Comparison of ENCODE assay signal across 10 cellular contexts in genomic region chr12:38892090-38892786, GRCh38. TPM values are rescaled to one million over a fixed set of nuclear protein-coding genes. Genes with fewer than 3 reads are reported as not detected.
A peak's percentile ranks its signal among the peaks of the same experiment; 100 is the strongest.
DNase-seq lines count a peak whose midpoint lies in the region; ATAC-seq, FAIRE-seq and TF ChIP-seq lines count a peak whose summit lies in the region.
"Had no signal": no experiment of that assay in that cellular context is flagged by ENCODE, and none has a peak within 500 bp of the region (broad histone marks: within the 10 kb centered on the region; RNA-seq: fewer than 3 reads in every experiment).

No MANE protein-coding gene starts in this region.

- FAIRE-seq in kidney (lab: Jason Lieb, UNC) = no peak

- no peak overlapping the region for H3K4me3 Mint-ChIP-seq in activated naive CD4-positive, alpha-beta T cell treated with anti-CD3 and anti-CD28 coated beads, Interleukin-2, amount 10 ng/mL, durations not matched to agents 7 days and 5 days
- no peak overlapping the region for H3K4me3 Mint-ChIP-seq in stimulated activated effector memory CD8-positive, alpha-beta T cell treated with anti-CD3 and anti-CD28 coated beads, Interleukin-12 subunit alpha, Interleukin-12 subunit beta, amount 100 ng/mL, for 72 hours
- H3K4me3 Mint-ChIP-seq: naive thymus-derived CD8-positive, alpha-beta T cell had no signal

- H3K4me3 ChIP-seq in choroid plexus epithelial cell (ENCODE audit: low read depth, low read length) (no peak overlapping the region), kidney (ENCODE audit: low read length in 2 of 2) (no peak overlapping the region)

- no peaks in the 10 kb centered on the region for H3K4me1 ChIP-seq in kidney (ENCODE audit: control insufficient read depth in 1 of 2, insufficient read depth in 1 of 2, low read depth in 1 of 2, low read length in 2 of 2)

- H3K27ac Mint-ChIP-seq in activated naive CD4-positive, alpha-beta T cell treated with anti-CD3 and anti-CD28 coated beads, Interleukin-2, amount 50 U/mL, for 72 hours = no peak overlapping the region
- H3K27ac Mint-ChIP-seq in activated naive CD4-positive, alpha-beta T cell treated with anti-CD3 and anti-CD28 coated beads, Interleukin-2, amount 10 ng/mL, durations not matched to agents 7 days and 5 days = no peak overlapping the region
- no peak overlapping the region for H3K27ac Mint-ChIP-seq in stimulated activated effector memory CD8-positive, alpha-beta T cell treated with anti-CD3 and anti-CD28 coated beads, Interleukin-12 subunit alpha, Interleukin-12 subunit beta, amount 100 ng/mL, for 72 hours
- H3K27ac Mint-ChIP-seq: naive thymus-derived CD8-positive, alpha-beta T cell had no signal

- peaks cover 0 to 5% of the 10 kb centered on the region in 2 donors for H3K9me3 Mint-ChIP-seq in activated naive CD4-positive, alpha-beta T cell treated with anti-CD3 and anti-CD28 coated beads, Interleukin-2, amount 50 U/mL, for 72 hours
- H3K9me3 Mint-ChIP-seq in activated naive CD4-positive, alpha-beta T cell treated with anti-CD3 and anti-CD28 coated beads, Interleukin-2, amount 10 ng/mL, durations not matched to agents 7 days and 5 days = no peaks in the 10 kb centered on the region
- H3K9me3 Mint-ChIP-seq in stimulated activated effector memory CD8-positive, alpha-beta T cell treated with anti-CD3 and anti-CD28 coated beads, Interleukin-12 subunit alpha, Interleukin-12 subunit beta, amount 100 ng/mL, for 72 hours = peaks cover 2% of the 10 kb centered on the region
- H3K9me3 Mint-ChIP-seq: naive thymus-derived CD8-positive, alpha-beta T cell had no signal

- intact Hi-C loops in kidney (cut with DNase I) = no loop called here

- peak overlapping the region in 1 of 2 donors; percentile 7 for H3K27ac ChIP-seq in kidney (ENCODE audit: low read depth in 2 of 2, low read length in 2 of 2)

- H3K4me1 Mint-ChIP-seq in activated naive CD4-positive, alpha-beta T cell treated with anti-CD3 and anti-CD28 coated beads, Interleukin-2, amount 10 ng/mL, durations not matched to agents 7 days and 5 days = no peaks in the 10 kb centered on the region
- peaks cover 8% of the 10 kb centered on the region for H3K4me1 Mint-ChIP-seq in stimulated activated effector memory CD8-positive, alpha-beta T cell treated with anti-CD3 and anti-CD28 coated beads, Interleukin-12 subunit alpha, Interleukin-12 subunit beta, amount 100 ng/mL, for 72 hours
- H3K4me1 Mint-ChIP-seq: naive thymus-derived CD8-positive, alpha-beta T cell had no signal

- H3K9ac ChIP-seq in kidney (ENCODE audit: low read length in 2 of 2) = no peak overlapping the region

- DNase-seq in activated naive CD4-positive, alpha-beta T cell treated with anti-CD3 and anti-CD28 coated beads, Interleukin-2, amount 50 U/mL, for 72 hours (ENCODE audit: low spot score in 2 of 2) = no peak
- DNase-seq in activated naive CD4-positive, alpha-beta T cell treated with anti-CD3 and anti-CD28 coated beads, Interleukin-2, amount 10 ng/mL, durations not matched to agents 7 days and 5 days = no peak
- DNase-seq in choroid plexus epithelial cell (ENCODE audit: low read depth) (peak; percentile 15), kidney (no peak), amygdala (lab: John Stamatoyannopoulos, UW) (no peak)
- DNase-seq in stimulated activated effector memory CD8-positive, alpha-beta T cell treated with anti-CD3 and anti-CD28 coated beads, Interleukin-12 subunit alpha, Interleukin-12 subunit beta, amount 100 ng/mL, for 72 hours (ENCODE audit: low spot score in 2 of 2) = no peak
- DNase-seq: naive thymus-derived CD8-positive, alpha-beta T cell; NCI-H446 had no signal

- ATAC-seq in activated naive CD4-positive, alpha-beta T cell treated with anti-CD3 and anti-CD28 coated beads, Interleukin-2, amount 50 U/mL, for 72 hours = peak; percentile 56 to 97
- ATAC-seq in HG02885 (IDR thresholded peaks at IDR 0.05; ENCODE audit: poor library complexity, unreplicated experiment) (peak; percentile 75), HG02571 (IDR thresholded peaks at IDR 0.05; ENCODE audit: unreplicated experiment) (no peak)
- peak; percentile 79 for ATAC-seq in stimulated activated effector memory CD8-positive, alpha-beta T cell treated with anti-CD3 and anti-CD28 coated beads, Interleukin-12 subunit alpha, Interleukin-12 subunit beta, amount 100 ng/mL, for 72 hours
- ATAC-seq: naive thymus-derived CD8-positive, alpha-beta T cell had no signal

- H3K9me3 ChIP-seq in kidney (ENCODE audit: control insufficient read depth in 1 of 2, low read length in 2 of 2) = no peaks in the 10 kb centered on the region

- TF ChIP-seq CTCF in choroid plexus epithelial cell (conservative IDR thresholded peaks at IDR 0.05; ENCODE audit: low read depth, low read length) = no peak
- no peak for TF ChIP-seq CTCF in kidney (IDR thresholded peaks at IDR 0.05; ENCODE audit: borderline replicate concordance, extremely low read depth, insufficient read depth)

- CTCF ChIA-PET in activated naive CD4-positive, alpha-beta T cell treated with anti-CD3 and anti-CD28 coated beads, Interleukin-2, amount 10 ng/mL, durations not matched to agents 7 days and 5 days (lab: Charles Lee) = interaction anchor here (0.6 kb wide), 2 partner anchors 50 to 381 kb away, joined by 3 read pairs; no protein-coding TSS in a partner anchor

- H3K36me3 ChIP-seq in kidney (ENCODE audit: control insufficient read depth in 1 of 2, insufficient read depth in 2 of 2, low read length in 2 of 2) = no peaks in the 10 kb centered on the region

- no peaks in the 10 kb centered on the region for H3K36me3 Mint-ChIP-seq in activated naive CD4-positive, alpha-beta T cell treated with anti-CD3 and anti-CD28 coated beads, Interleukin-2, amount 50 U/mL, for 72 hours
- no peaks in the 10 kb centered on the region for H3K36me3 Mint-ChIP-seq in activated naive CD4-positive, alpha-beta T cell treated with anti-CD3 and anti-CD28 coated beads, Interleukin-2, amount 10 ng/mL, durations not matched to agents 7 days and 5 days
- no peaks in the 10 kb centered on the region for H3K36me3 Mint-ChIP-seq in stimulated activated effector memory CD8-positive, alpha-beta T cell treated with anti-CD3 and anti-CD28 coated beads, Interleukin-12 subunit alpha, Interleukin-12 subunit beta, amount 100 ng/mL, for 72 hours
- H3K36me3 Mint-ChIP-seq: naive thymus-derived CD8-positive, alpha-beta T cell had no signal

- H3K27me3 Mint-ChIP-seq in activated naive CD4-positive, alpha-beta T cell treated with anti-CD3 and anti-CD28 coated beads, Interleukin-2, amount 10 ng/mL, durations not matched to agents 7 days and 5 days = no peaks in the 10 kb centered on the region
- H3K27me3 Mint-ChIP-seq: naive thymus-derived CD8-positive, alpha-beta T cell had no signal

RNA-seq across cellular contexts. Expression of gene CPNE8, which starts 13.2 kb away (rescaled TPM):
- 1 to 10 TPM; 6.1 to 7.2 TPM for total RNA-seq in activated naive CD4-positive, alpha-beta T cell treated with anti-CD3 and anti-CD28 coated beads, Interleukin-2, amount 50 U/mL, for 72 hours
- total RNA-seq in kidney = 28.5 TPM
- polyA plus RNA-seq in kidney (ENCODE audit: insufficient read depth, low read depth, low replicate concordance) = 8.8 TPM
